ENCODE assay signal across 19 cellular contexts in the genomic region with DNA sequence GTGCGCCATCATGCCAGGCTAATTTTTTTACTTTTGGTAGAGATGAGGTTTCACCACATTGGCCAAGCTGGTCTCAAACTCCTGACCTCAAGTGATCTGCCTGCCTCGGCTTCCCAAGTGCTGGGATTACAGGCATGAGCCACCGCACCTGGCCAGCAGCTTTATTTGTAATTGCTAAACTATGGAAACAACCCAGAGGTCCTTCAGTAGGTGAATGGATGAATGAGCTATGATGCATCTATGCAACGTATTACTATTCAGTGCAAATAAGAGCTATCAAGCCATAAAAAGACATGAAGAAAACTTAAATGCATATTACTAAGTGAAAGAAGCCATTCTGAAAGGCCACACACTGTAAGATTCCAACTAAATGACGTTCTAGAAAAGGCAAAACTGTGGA.
A peak's percentile ranks its signal among the peaks of the same experiment; 100 is the strongest.
DNase-seq lines count a peak whose midpoint lies in the region; ATAC-seq and TF ChIP-seq lines count a peak whose summit lies in the region.
"Had no signal": no experiment of that assay in that cellular context is flagged by ENCODE, and none has a peak within 500 bp of the region (broad histone marks: within the 10 kb centered on the region; RNA-seq: fewer than 3 reads in every experiment).

No MANE protein-coding gene starts in this region.

- no peak for ATAC-seq in activated CD8-positive, alpha-beta T cell treated with anti-CD3 and anti-CD28 coated beads for 36 hours
- ATAC-seq in naive thymus-derived CD8-positive, alpha-beta T cell: no peak
- no peak for ATAC-seq in GM18520 (IDR thresholded peaks at IDR 0.05; ENCODE audit: unreplicated experiment)
- ATAC-seq: GM12878 had no signal

- peak overlapping the region; percentile 20 for H3K27ac Mint-ChIP-seq in activated naive CD4-positive, alpha-beta T cell treated with anti-CD3 and anti-CD28 coated beads, Interleukin-2, amount 50 U/mL, for 24 hours
- H3K27ac Mint-ChIP-seq in activated CD8-positive, alpha-beta T cell treated with anti-CD3 and anti-CD28 coated beads for 36 hours: peak overlapping the region; percentile 14
- peak overlapping the region; percentile 34 to 96 (median 91) for H3K27ac Mint-ChIP-seq in naive thymus-derived CD8-positive, alpha-beta T cell

- no peaks in the 10 kb centered on the region for H3K36me3 Mint-ChIP-seq in activated naive CD4-positive, alpha-beta T cell treated with anti-CD3 and anti-CD28 coated beads, Interleukin-2, amount 50 U/mL, for 24 hours
- H3K36me3 Mint-ChIP-seq in activated CD8-positive, alpha-beta T cell treated with anti-CD3 and anti-CD28 coated beads for 36 hours (ENCODE audit: low read depth): peaks cover 24% of the 10 kb centered on the region
- peaks cover 0 to 6% (median 2%) of the 10 kb centered on the region in 3 donors for H3K36me3 Mint-ChIP-seq in naive thymus-derived CD8-positive, alpha-beta T cell
- H3K36me3 Mint-ChIP-seq: CD4-positive, CD25-positive, alpha-beta regulatory T cell had no signal

- intact Hi-C loops in activated CD8-positive, alpha-beta T cell treated with anti-CD3 and anti-CD28 coated beads for 36 hours (cut with micrococcal nuclease): loop anchor here (5.0 kb wide), 2 partner anchors 37 to 132 kb away; a partner anchor contains a TSS

- no peaks in the 10 kb centered on the region for H3K27me3 Mint-ChIP-seq in activated naive CD4-positive, alpha-beta T cell treated with anti-CD3 and anti-CD28 coated beads, Interleukin-2, amount 50 U/mL, for 24 hours
- H3K27me3 Mint-ChIP-seq in activated CD8-positive, alpha-beta T cell treated with anti-CD3 and anti-CD28 coated beads for 36 hours: no peaks in the 10 kb centered on the region
- H3K27me3 Mint-ChIP-seq in naive thymus-derived CD8-positive, alpha-beta T cell: no peaks in the 10 kb centered on the region
- H3K27me3 Mint-ChIP-seq: CD4-positive, CD25-positive, alpha-beta regulatory T cell had no signal

- H3K9me3 Mint-ChIP-seq in activated naive CD4-positive, alpha-beta T cell treated with anti-CD3 and anti-CD28 coated beads, Interleukin-2, amount 50 U/mL, for 24 hours: peaks cover 5% of the 10 kb centered on the region
- H3K9me3 Mint-ChIP-seq in activated CD8-positive, alpha-beta T cell treated with anti-CD3 and anti-CD28 coated beads for 36 hours: no peaks in the 10 kb centered on the region
- H3K9me3 Mint-ChIP-seq in naive thymus-derived CD8-positive, alpha-beta T cell: peaks cover 0 to 10% (median 0%) of the 10 kb centered on the region in 9 donors

- DNase-seq in activated naive CD4-positive, alpha-beta T cell treated with Interleukin-2 at 50 U/mL for 16 hours: no peak
- DNase-seq in activated CD8-positive, alpha-beta T cell treated with anti-CD3 and anti-CD28 coated beads for 36 hours: no peak
- no peak for DNase-seq in naive thymus-derived CD8-positive, alpha-beta T cell
- DNase-seq in kidney glomerular epithelial cell (lab: John Stamatoyannopoulos, UW) (no peak), OCI-M2 (lab: John Stamatoyannopoulos, UW; ENCODE audit: unreplicated experiment) (no peak)
- DNase-seq: BE2C; CD4-positive, CD25-positive, alpha-beta regulatory T cell; DMS53; EL; NCI-H1417 treated with DMSO at 0.1 percent for 48 hours; NCI-H1930; NCI-H226; NCI-H524; NCI-H82; OCI-M1; SHP77 treated with DMSO at 0.1 percent for 48 hours had no signal

- peaks cover 89% of the 10 kb centered on the region for H3K4me1 Mint-ChIP-seq in activated naive CD4-positive, alpha-beta T cell treated with anti-CD3 and anti-CD28 coated beads, Interleukin-2, amount 50 U/mL, for 24 hours
- H3K4me1 Mint-ChIP-seq in activated CD8-positive, alpha-beta T cell treated with anti-CD3 and anti-CD28 coated beads for 36 hours (ENCODE audit: low read depth): peaks cover 73% of the 10 kb centered on the region
- H3K4me1 Mint-ChIP-seq in naive thymus-derived CD8-positive, alpha-beta T cell: peaks cover 25 to 89% (median 86%) of the 10 kb centered on the region in 4 donors

- no peak for TF ChIP-seq CTCF in activated CD8-positive, alpha-beta T cell treated with anti-CD3 and anti-CD28 coated beads for 36 hours (IDR thresholded peaks at IDR 0.05)

- no peak overlapping the region for H3K4me3 Mint-ChIP-seq in activated naive CD4-positive, alpha-beta T cell treated with anti-CD3 and anti-CD28 coated beads, Interleukin-2, amount 50 U/mL, for 24 hours
- H3K4me3 Mint-ChIP-seq in activated CD8-positive, alpha-beta T cell treated with anti-CD3 and anti-CD28 coated beads for 36 hours: no peak overlapping the region
- H3K4me3 Mint-ChIP-seq in naive thymus-derived CD8-positive, alpha-beta T cell: peak overlapping the region in 2 of 10 donors; percentile 12 to 20

- CTCF ChIA-PET in activated CD8-positive, alpha-beta T cell treated with anti-CD3 and anti-CD28 coated beads for 36 hours (lab: Charles Lee): interaction anchor here (1.6 to 1.7 kb wide), 2 partner anchors 9 to 45 kb away, joined by 4 to 5 read pairs; no protein-coding TSS in a partner anchor

- POLR2A ChIA-PET in activated CD8-positive, alpha-beta T cell treated with anti-CD3 and anti-CD28 coated beads for 36 hours (lab: Charles Lee): interaction anchor here (0.8 to 1.3 kb wide), 2 partner anchors 9 to 132 kb away, joined by 3 to 5 read pairs; no protein-coding TSS in a partner anchor
- POLR2A ChIA-PET in naive thymus-derived CD8-positive, alpha-beta T cell (lab: Charles Lee): interaction anchor here (0.9 to 6.0 kb wide), 6 partner anchors 9 to 263 kb away, joined by 3 to 45 read pairs (median 4); a partner anchor contains a TSS

Comparison
In these comparisons a context has a peak if more than half of its experiments do, and no peak if none do; other contexts are left out.
1. H3K27ac Mint-ChIP-seq: peak in every context shown above with its lines; median percentile 91 in naive thymus-derived CD8-positive, alpha-beta T cell; 20 in activated naive CD4-positive, alpha-beta T cell treated with anti-CD3 and anti-CD28 coated beads, Interleukin-2, amount 50 U/mL, for 24 hours; 14 in activated CD8-positive, alpha-beta T cell treated with anti-CD3 and anti-CD28 coated beads for 36 hours.